8 cellular contexts compared by ENCODE assay signal in the genomic region with DNA sequence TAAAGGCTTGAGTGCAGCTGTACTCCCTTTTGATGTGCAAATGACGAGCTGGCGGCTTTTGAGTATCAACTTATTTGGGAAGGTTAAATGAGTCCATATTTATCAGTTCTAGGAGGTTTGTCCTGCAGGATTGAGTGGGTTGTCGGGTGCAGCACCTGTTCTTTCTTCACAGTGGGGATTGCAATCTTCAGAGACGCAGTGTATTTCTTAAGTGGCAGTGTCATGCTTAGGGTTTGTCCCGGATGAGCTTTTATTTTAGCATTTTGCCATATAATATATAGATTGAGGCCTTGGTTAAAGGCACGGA. TPM values are rescaled to one million over a fixed set of nuclear protein-coding genes. Genes with fewer than 3 reads are reported as not detected.
A peak's percentile ranks its signal among the peaks of the same experiment; 100 is the strongest.
DNase-seq lines count a peak whose midpoint lies in the region; ATAC-seq and TF ChIP-seq lines count a peak whose summit lies in the region.

No MANE protein-coding gene starts in this region.

- TF ChIP-seq CTCF in right atrium auricular region (IDR thresholded peaks at IDR 0.05) (no peak), brain microvascular endothelial cell (IDR thresholded peaks at IDR 0.05; ENCODE audit: low read depth, low read length, missing control alignments) (no peak), vagina (IDR thresholded peaks at IDR 0.05) (no peak)

- H3K36me3 ChIP-seq in right atrium auricular region: no peaks in the 10 kb centered on the region
- no peaks in the 10 kb centered on the region for H3K36me3 ChIP-seq in brain microvascular endothelial cell (replicated peaks)
- no peaks in the 10 kb centered on the region for H3K36me3 ChIP-seq in mesodermal cell (ENCODE audit: control insufficient read depth, insufficient read depth, low read length)
- no peaks in the 10 kb centered on the region for H3K36me3 ChIP-seq in vagina

- in situ Hi-C loops in brain microvascular endothelial cell (cut with HindIII; ENCODE audit: low pct_ligation_motif_present, low sequenced_read_pairs): loop anchor here (25.0 kb wide), 1 partner anchor 399 kb away; no protein-coding TSS in a partner anchor

- H3K4me3 ChIP-seq in right atrium auricular region: peak overlapping the region; percentile 70 to 95
- H3K4me3 ChIP-seq in brain microvascular endothelial cell (ENCODE audit: low read depth, low read length): peak overlapping the region; percentile 81
- H3K4me3 ChIP-seq in mesodermal cell (ENCODE audit: extremely low read depth, insufficient read depth, low read length, poor library complexity, severe bottlenecking): peak overlapping the region; percentile 84
- peak overlapping the region; percentile 69 to 94 for H3K4me3 ChIP-seq in vagina

- peaks cover 0 to 12% of the 10 kb centered on the region in 2 donors for H3K4me1 ChIP-seq in right atrium auricular region
- H3K4me1 ChIP-seq in mesodermal cell (ENCODE audit: control insufficient read depth, insufficient read depth, low read length, poor library complexity, severe bottlenecking): no peaks in the 10 kb centered on the region
- peaks cover 20% of the 10 kb centered on the region for H3K4me1 ChIP-seq in vagina

- TF ChIP-seq POLR2A in vagina (IDR thresholded peaks at IDR 0.05): no peak

- DNase-seq in right atrium auricular region (ENCODE audit: low spot score): no peak
- no peak for DNase-seq in cardiac septum (ENCODE audit: low spot score)
- DNase-seq in brain microvascular endothelial cell: no peak
- no peak for DNase-seq in vagina (ENCODE audit: extremely low spot score in 2 of 2)
- no peak for DNase-seq in GDM1 (lab: John Stamatoyannopoulos, UW)
- no peak for DNase-seq in NCI-H526 treated with DMSO at 0.1 percent for 48 hours (lab: John Stamatoyannopoulos, UW)

- intact Hi-C loops in cardiac septum (cut with DNase I) (loop anchor here (1.0 to 10.0 kb wide), 7 partner anchors 183 to 541 kb away; partner anchors contain the start of genes FNTB and MAX), vagina (cut with DNase I) (loop anchor here (5.0 to 10.0 kb wide), 2 partner anchors 421 to 426 kb away; partner anchors contain the start of gene FNTB)

- WGBS in mesodermal cell (ENCODE audit: insufficient coverage in 2 of 2), 2 experiments: 0% methylated on average over 1 of the region's 6 CpGs

- H3K9me3 ChIP-seq in right atrium auricular region: no peaks in the 10 kb centered on the region
- H3K9me3 ChIP-seq in mesodermal cell (ENCODE audit: control insufficient read depth, low read length): no peaks in the 10 kb centered on the region
- no peaks in the 10 kb centered on the region for H3K9me3 ChIP-seq in vagina

- H3K27me3 ChIP-seq in right atrium auricular region: no peaks in the 10 kb centered on the region
- no peaks in the 10 kb centered on the region for H3K27me3 ChIP-seq in brain microvascular endothelial cell (replicated peaks)
- H3K27me3 ChIP-seq in vagina: no peaks in the 10 kb centered on the region

- no peak for ATAC-seq in GM18873 (IDR thresholded peaks at IDR 0.05; ENCODE audit: low FRiP score, unreplicated experiment)

- H3K27ac ChIP-seq in right atrium auricular region: peak overlapping the region; percentile 93 to 95
- no peak overlapping the region for H3K27ac ChIP-seq in brain microvascular endothelial cell
- no peak overlapping the region for H3K27ac ChIP-seq in mesodermal cell (ENCODE audit: low read depth, low read length, severe bottlenecking)
- H3K27ac ChIP-seq in vagina: peak overlapping the region; percentile 93

RNA-seq across cellular contexts. Expression of gene FUT8, which starts 1.2 kb away (rescaled TPM):
- total RNA-seq in right atrium auricular region: 10 to 100 TPM in 1 of 2 donors, 1 to 10 TPM in 1; 9.5 to 13.5 TPM
- total RNA-seq in cardiac septum: 12.5 TPM
- 48.7 TPM for polyA plus RNA-seq in mesodermal cell (2013, experiment 1 of 2)
- polyA plus RNA-seq in mesodermal cell (2013, experiment 2 of 2): 38.8 TPM
- 35.1 TPM for total RNA-seq in vagina

Comparison
In these comparisons a context has a peak if more than half of its experiments do, and no peak if none do; other contexts are left out.
1. H3K27ac ChIP-seq: peak in right atrium auricular region (2 of 2) and vagina (single experiment); none in brain microvascular endothelial cell (single experiment) and mesodermal cell (single experiment).
2. Peak in every context shown above with its lines, with median percentiles within 50 percentile points of each other: H3K4me3 ChIP-seq.